22 cellular contexts compared by ENCODE assay signal in the genomic region with DNA sequence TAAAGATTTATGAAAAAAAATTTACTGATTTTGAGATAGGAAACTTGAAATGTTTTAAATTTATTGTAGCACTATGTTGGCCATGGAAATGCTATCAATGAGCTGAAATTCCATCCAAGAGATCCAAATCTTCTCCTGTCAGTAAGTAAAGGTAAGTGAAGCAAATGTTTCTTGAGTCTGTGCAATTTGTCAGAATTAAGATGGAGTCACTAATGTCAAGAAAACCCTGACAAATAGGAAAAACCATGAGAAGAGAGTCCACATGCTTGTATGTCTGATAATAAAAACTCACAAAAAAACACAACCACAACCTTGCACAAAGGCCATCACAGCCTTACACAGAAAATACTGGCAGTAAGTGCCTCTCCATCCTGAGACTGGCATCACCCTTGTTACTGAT. TPM values are rescaled to one million over a fixed set of nuclear protein-coding genes. Genes with fewer than 3 reads are reported as not detected.
A peak's percentile ranks its signal among the peaks of the same experiment; 100 is the strongest.
DNase-seq lines count a peak whose midpoint lies in the region; ATAC-seq, FAIRE-seq and TF ChIP-seq lines count a peak whose summit lies in the region.
"Had no signal": no experiment of that assay in that cellular context is flagged by ENCODE, and none has a peak within 500 bp of the region (broad histone marks: within the 10 kb centered on the region; RNA-seq: fewer than 3 reads in every experiment).

No MANE protein-coding gene starts in this region.

- TF ChIP-seq POLR2A in A549 (IDR thresholded peaks at IDR 0.05; ENCODE audit: low read length) (no peak), stomach (IDR thresholded peaks at IDR 0.05) (no peak)

- H3K36me3 ChIP-seq in stomach = peaks cover 7 to 68% (median 50%) of the 10 kb centered on the region in 4 donors

- H3K4me3 Mint-ChIP-seq in activated CD4-positive, alpha-beta T cell treated with anti-CD3 and anti-CD28 coated beads for 36 hours = no peak overlapping the region
- H3K4me3 Mint-ChIP-seq in T-helper 17 cell = no peak overlapping the region
- no peak overlapping the region for H3K4me3 Mint-ChIP-seq in stimulated activated effector memory CD8-positive, alpha-beta T cell treated with anti-CD3 and anti-CD28 coated beads, Interleukin-12 subunit alpha, Interleukin-12 subunit beta, amount 100 ng/mL, for 72 hours

- TF ChIP-seq RAD21 in A549 (conservative IDR thresholded peaks at IDR 0.05 in 1 of 2, IDR thresholded peaks at IDR 0.05 in 1 of 2) = no peak

- no peak for TF ChIP-seq CTCF in A549 (IDR thresholded peaks at IDR 0.05)
- no peak for TF ChIP-seq CTCF in stomach (IDR thresholded peaks at IDR 0.05)

- no peak for ATAC-seq in activated CD4-positive, alpha-beta T cell treated with anti-CD3 and anti-CD28 coated beads for 36 hours
- ATAC-seq in A549 (no peak), T-helper 17 cell (no peak)
- no peak for ATAC-seq in stimulated activated effector memory CD8-positive, alpha-beta T cell treated with anti-CD3 and anti-CD28 coated beads, Interleukin-12 subunit alpha, Interleukin-12 subunit beta, amount 100 ng/mL, for 72 hours

- no peak for TF ChIP-seq EP300 in A549 (IDR thresholded peaks at IDR 0.05)
- no peak for TF ChIP-seq EP300 in stomach (IDR thresholded peaks at IDR 0.05)

- H3K36me3 Mint-ChIP-seq in activated CD4-positive, alpha-beta T cell treated with anti-CD3 and anti-CD28 coated beads for 36 hours (ENCODE audit: low read depth) = peaks cover 64% of the 10 kb centered on the region
- peaks cover 2% of the 10 kb centered on the region for H3K36me3 Mint-ChIP-seq in T-helper 17 cell (ENCODE audit: low read depth)
- H3K36me3 Mint-ChIP-seq in stimulated activated effector memory CD8-positive, alpha-beta T cell treated with anti-CD3 and anti-CD28 coated beads, Interleukin-12 subunit alpha, Interleukin-12 subunit beta, amount 100 ng/mL, for 72 hours = no peaks in the 10 kb centered on the region

- peak overlapping the region; percentile 43 for H3K27ac Mint-ChIP-seq in activated CD4-positive, alpha-beta T cell treated with anti-CD3 and anti-CD28 coated beads for 36 hours
- H3K27ac Mint-ChIP-seq in T-helper 17 cell = peak overlapping the region; percentile 56
- peak overlapping the region; percentile 58 for H3K27ac Mint-ChIP-seq in stimulated activated effector memory CD8-positive, alpha-beta T cell treated with anti-CD3 and anti-CD28 coated beads, Interleukin-12 subunit alpha, Interleukin-12 subunit beta, amount 100 ng/mL, for 72 hours

- POLR2A ChIA-PET in activated CD4-positive, alpha-beta T cell treated with anti-CD3 and anti-CD28 coated beads for 36 hours (lab: Charles Lee) = interaction anchor here (0.6 to 0.7 kb wide), 2 partner anchors 18 to 248 kb away, joined by 4 to 9 read pairs; no protein-coding TSS in a partner anchor
- POLR2A ChIA-PET in A549 (lab: Yijun Ruan, JAX) = interaction anchor here (0.7 kb wide), 1 partner anchor 780 kb away, joined by 4 read pairs; the partner anchor contains the start of gene TMEM135

- no peak overlapping the region for H3K27ac ChIP-seq in A549
- H3K27ac ChIP-seq in stomach = no peak overlapping the region
- H3K27ac ChIP-seq: PC-9, SJCRH30 had no signal

- CTCF ChIA-PET in activated CD4-positive, alpha-beta T cell treated with anti-CD3 and anti-CD28 coated beads for 36 hours (lab: Charles Lee) = interaction anchor here (1.9 kb wide), 1 partner anchor 11 kb away, joined by 6 read pairs; no protein-coding TSS in a partner anchor
- CTCF ChIA-PET in A549 (lab: Yijun Ruan, JAX) = interaction anchor here (0.6 kb wide), 1 partner anchor 39 kb away, joined by 5 read pairs; no protein-coding TSS in a partner anchor

- no peaks in the 10 kb centered on the region for H3K27me3 ChIP-seq in stomach
- H3K27me3 ChIP-seq: BE2C, SJCRH30 had no signal

- DNase-seq in activated CD4-positive, alpha-beta T cell treated with anti-CD3 and anti-CD28 coated beads for 36 hours = no peak
- DNase-seq in activated CD4-positive, alpha-beta T cell treated with anti-CD3 and anti-CD28 coated beads, Interleukin-2, amount 50 U/mL, for 4 hours = no peak
- DNase-seq in A549 (ENCODE audit: low read depth in 1 of 2, low spot score in 1 of 2) (no peak), T-helper 17 cell (no peak), NCI-H1048 (lab: John Stamatoyannopoulos, UW) (no peak), stomach (no peak), NCI-H1436 treated with DMSO at 0.1 percent for 48 hours (lab: John Stamatoyannopoulos, UW) (no peak)
- DNase-seq in stimulated activated effector memory CD8-positive, alpha-beta T cell treated with anti-CD3 and anti-CD28 coated beads, Interleukin-12 subunit alpha, Interleukin-12 subunit beta, amount 100 ng/mL, for 72 hours (ENCODE audit: low spot score in 2 of 2) = no peak
- DNase-seq: 8988T; BE2C; CD4-positive, CD25-positive, alpha-beta regulatory T cell; DMS153; GDM1; KBM-7; NCI-H1417 treated with DMSO at 0.1 percent for 48 hours; NCI-H2029 treated with DMSO at 0.1 percent for 48 hours; NCI-H2171; NCI-H526; PC-9; SJCRH30 had no signal

- H3K4me3 ChIP-seq in A549 = no peak overlapping the region
- no peak overlapping the region for H3K4me3 ChIP-seq in stomach
- H3K4me3 ChIP-seq: PC-9, SJCRH30 had no signal

- no peaks in the 10 kb centered on the region for H3K9me3 Mint-ChIP-seq in activated CD4-positive, alpha-beta T cell treated with anti-CD3 and anti-CD28 coated beads for 36 hours (ENCODE audit: low read depth)
- H3K9me3 Mint-ChIP-seq in stimulated activated effector memory CD8-positive, alpha-beta T cell treated with anti-CD3 and anti-CD28 coated beads, Interleukin-12 subunit alpha, Interleukin-12 subunit beta, amount 100 ng/mL, for 72 hours = no peaks in the 10 kb centered on the region
- H3K9me3 Mint-ChIP-seq: CD4-positive, CD25-positive, alpha-beta regulatory T cell had no signal

- H3K4me1 ChIP-seq in A549 (no peaks in the 10 kb centered on the region), stomach (peaks cover 0 to 7% (median 0%) of the 10 kb centered on the region in 4 donors)
- H3K4me1 ChIP-seq: BE2C, SJCRH30 had no signal

- peaks cover 51% of the 10 kb centered on the region for H3K4me1 Mint-ChIP-seq in activated CD4-positive, alpha-beta T cell treated with anti-CD3 and anti-CD28 coated beads for 36 hours
- H3K4me1 Mint-ChIP-seq in T-helper 17 cell = peaks cover 4% of the 10 kb centered on the region
- H3K4me1 Mint-ChIP-seq in stimulated activated effector memory CD8-positive, alpha-beta T cell treated with anti-CD3 and anti-CD28 coated beads, Interleukin-12 subunit alpha, Interleukin-12 subunit beta, amount 100 ng/mL, for 72 hours = peaks cover 31% of the 10 kb centered on the region

- FAIRE-seq in A549 (lab: Jason Lieb, UNC) = no peak
- FAIRE-seq: GM18507, H1 had no signal

- intact Hi-C loops in activated CD4-positive, alpha-beta T cell treated with anti-CD3 and anti-CD28 coated beads for 36 hours (cut with DNase I, micrococcal nuclease) = no loop called here
- intact Hi-C loops in stomach (cut with DNase I; ENCODE audit: low total_unique reads) = no loop called here

- no peaks in the 10 kb centered on the region for H3K27me3 Mint-ChIP-seq in activated CD4-positive, alpha-beta T cell treated with anti-CD3 and anti-CD28 coated beads for 36 hours
- no peaks in the 10 kb centered on the region for H3K27me3 Mint-ChIP-seq in T-helper 17 cell
- H3K27me3 Mint-ChIP-seq: CD4-positive, CD25-positive, alpha-beta regulatory T cell had no signal

- H3K9me3 ChIP-seq in A549 (no peaks in the 10 kb centered on the region), T-helper 17 cell (ENCODE audit: control insufficient read depth, low read length, poor library complexity, severe bottlenecking) (no peaks in the 10 kb centered on the region), stomach (no peaks in the 10 kb centered on the region)
- H3K9me3 ChIP-seq: BE2C, SJCRH30 had no signal

- no peak overlapping the region for H3K4me2 ChIP-seq in A549
- H3K4me2 ChIP-seq: PC-9 had no signal

TF ChIP-seq in A549, 52 proteins besides CTCF, POLR2A, EP300 and RAD21:
- no peak for TF ChIP-seq ZFP36 (IDR thresholded peaks at IDR 0.05; ENCODE audit: borderline replicate concordance, partially characterized antibody)
- 0 out of 2 replicates have a peak, but pooled peaks have one; percentile 70 for TF ChIP-seq ATOH8 (CRISPR knock-in tag; IDR thresholded peaks at IDR 0.05; ENCODE audit: low read depth)

RNA-seq across cellular contexts. Expression of gene EED, which starts 12.9 kb away (rescaled TPM):
- 100 to 1,000 TPM in 1 of 2 experiments, 10 to 100 TPM in 1; 90.3 to 127 TPM for total RNA-seq in activated CD4-positive, alpha-beta T cell treated with anti-CD3 and anti-CD28 coated beads for 36 hours
- 31.1 and 33.0 TPM in 2 replicates for polyA plus RNA-seq in A549 (2011; rRNA removed)
- polyA plus RNA-seq in A549 (2012; cell fraction: cytosol; rRNA removed) = 11.2 and 12.9 TPM in 2 replicates
- 9.3 and 17.5 TPM in 2 replicates for polyA plus RNA-seq in A549 (2012; cell fraction: nucleus; rRNA removed)
- 43.6 to 48.9 TPM (median 47.0 TPM) in 3 replicates for polyA plus RNA-seq in A549 (2017; fragmentation: RNase III; extraction: RNeasy Plus Mini Kit Qiagen cat#74134 plus additional on column Dnase treatment)
- polyA minus RNA-seq in A549 (2011; rRNA and poly(A)+ RNA removed) = 12.2 and 17.2 TPM in 2 replicates
- total RNA-seq in T-helper 17 cell = 10 to 100 TPM; 48.7 to 50.7 TPM
- 10 to 100 TPM; 18.8 to 42.4 (median 23.9) TPM for total RNA-seq in stomach
- polyA plus RNA-seq in stomach = 10 to 100 TPM; 11.8 to 17.6 (median 12.8) TPM

RNA-seq across cellular contexts. Expression of gene HIKESHI, which starts 44.6 kb away (rescaled TPM):
- total RNA-seq in activated CD4-positive, alpha-beta T cell treated with anti-CD3 and anti-CD28 coated beads for 36 hours = 10 to 100 TPM; 50.2 to 51.3 TPM
- polyA plus RNA-seq in A549 (2011; rRNA removed) = 101 and 137 TPM in 2 replicates
- polyA plus RNA-seq in A549 (2012; cell fraction: cytosol; rRNA removed) = 37.1 and 37.6 TPM in 2 replicates
- 11.2 and 16.6 TPM in 2 replicates for polyA plus RNA-seq in A549 (2012; cell fraction: nucleus; rRNA removed)
- polyA plus RNA-seq in A549 (2017; fragmentation: RNase III; extraction: RNeasy Plus Mini Kit Qiagen cat#74134 plus additional on column Dnase treatment) = 39.6 to 45.3 TPM (median 39.7 TPM) in 3 replicates
- polyA minus RNA-seq in A549 (2011; rRNA and poly(A)+ RNA removed) = 25.6 and 27.9 TPM in 2 replicates
- total RNA-seq in T-helper 17 cell = 10 to 100 TPM; 17.7 to 23.9 TPM
- 100 to 1,000 TPM in 1 of 5 donors, 10 to 100 TPM in 2, 1 to 10 TPM in 1, under 1 TPM in 1; 0.87 to 149 (median 30.1) TPM for total RNA-seq in stomach
- polyA plus RNA-seq in stomach = 10 to 100 TPM; 30.7 to 44.5 (median 32.3) TPM
